In genomic region chr7:24972991-24973390, GRCh38 we compare ENCODE assay signal across 17 cellular contexts. TPM values are rescaled to one million over a fixed set of nuclear protein-coding genes. Genes with fewer than 3 reads are reported as not detected.
DNase-seq lines count a peak whose midpoint lies in the region; ATAC-seq and TF ChIP-seq lines count a peak whose summit lies in the region.
"Had no signal": no experiment of that assay in that cellular context is flagged by ENCODE, and none has a peak within 500 bp of the region (broad histone marks: within the 10 kb centered on the region; RNA-seq: fewer than 3 reads in every experiment).

No MANE protein-coding gene starts in this region.

- TF ChIP-seq POLR2A in breast epithelium (IDR thresholded peaks at IDR 0.05) = no peak

- H3K27me3 Mint-ChIP-seq in MCF 10A (ENCODE audit: insufficient read depth, unreplicated experiment) = no peaks in the 10 kb centered on the region
- no peaks in the 10 kb centered on the region for H3K27me3 Mint-ChIP-seq in activated T-helper 17 cell treated with anti-CD3 and anti-CD28 coated beads, Interleukin-2, amount 50 U/mL, for 72 hours
- H3K27me3 Mint-ChIP-seq: natural killer cell treated with Interleukin-12 subunit alpha and Interleukin-12 subunit beta and Interleukin-15 and Interleukin-18, amount 100 ng/mL, for 72 hours had no signal

- CTCF ChIA-PET in MCF 10A (lab: Yijun Ruan, JAX) = interaction anchor here (0.6 to 4.8 kb wide), 6 partner anchors 8 to 161 kb away, joined by 3 to 39 read pairs (median 5); partner anchors contain the start of gene OSBPL3

- BruUV-seq in MCF 10A (replicated peaks; lab: Mats Ljungman, UMichigan) = no TSS peak

- no peak overlapping the region for H3K27ac ChIP-seq in breast epithelium
- H3K27ac ChIP-seq: left ventricle myocardium inferior had no signal

- TF ChIP-seq CTCF in MCF 10A (IDR thresholded peaks at IDR 0.05; ENCODE audit: unreplicated experiment) = no peak
- TF ChIP-seq CTCF in breast epithelium (IDR thresholded peaks at IDR 0.05) = no peak
- TF ChIP-seq CTCF in fibroblast of pulmonary artery (IDR thresholded peaks at IDR 0.05; ENCODE audit: low read length, missing control alignments) = no peak

- peaks cover 9% of the 10 kb centered on the region for H3K9me3 Mint-ChIP-seq in MCF 10A (ENCODE audit: unreplicated experiment)
- H3K9me3 Mint-ChIP-seq in activated T-helper 17 cell treated with anti-CD3 and anti-CD28 coated beads, Interleukin-2, amount 50 U/mL, for 72 hours = no peaks in the 10 kb centered on the region
- H3K9me3 Mint-ChIP-seq: activated naive CD4-positive, alpha-beta T cell treated with anti-CD3 and anti-CD28 coated beads, Interleukin-2, amount 50 U/mL, for 72 hours; CD8-positive, alpha-beta T cell; natural killer cell treated with Interleukin-12 subunit alpha and Interleukin-12 subunit beta and Interleukin-15 and Interleukin-18, amount 100 ng/mL, for 72 hours had no signal

- peak overlapping the region; percentile 99 for H3K27ac Mint-ChIP-seq in MCF 10A (ENCODE audit: low read depth, unreplicated experiment)
- H3K27ac Mint-ChIP-seq in activated T-helper 17 cell treated with anti-CD3 and anti-CD28 coated beads, Interleukin-2, amount 50 U/mL, for 72 hours = no peak overlapping the region
- H3K27ac Mint-ChIP-seq: natural killer cell treated with Interleukin-12 subunit alpha and Interleukin-12 subunit beta and Interleukin-15 and Interleukin-18, amount 100 ng/mL, for 72 hours had no signal

- peak overlapping the region; percentile 36 for H3K4me3 Mint-ChIP-seq in MCF 10A (ENCODE audit: unreplicated experiment)
- peak overlapping the region; percentile 15 for H3K4me3 Mint-ChIP-seq in activated T-helper 17 cell treated with anti-CD3 and anti-CD28 coated beads, Interleukin-2, amount 50 U/mL, for 72 hours
- H3K4me3 Mint-ChIP-seq: CD8-positive, alpha-beta T cell had no signal

- H3K4me1 Mint-ChIP-seq in MCF 10A (ENCODE audit: insufficient read depth, unreplicated experiment) = peaks cover 55% of the 10 kb centered on the region
- H3K4me1 Mint-ChIP-seq in activated T-helper 17 cell treated with anti-CD3 and anti-CD28 coated beads, Interleukin-2, amount 50 U/mL, for 72 hours = peaks cover 69% of the 10 kb centered on the region

- H3K4me3 ChIP-seq in breast epithelium (no peak overlapping the region), fibroblast of pulmonary artery (replicated peaks; ENCODE audit: low read depth, low read length) (no peak overlapping the region)
- H3K4me3 ChIP-seq: left ventricle myocardium inferior had no signal

- POLR2A ChIA-PET in MCF 10A (lab: Yijun Ruan, JAX) = interaction anchor here (0.6 to 13.4 kb wide), 17 partner anchors 7 to 1722 kb away, joined by 3 to 161 read pairs (median 4); partner anchors contain the start of genes CYCS and OSBPL3

- ATAC-seq in activated T-helper 17 cell treated with anti-CD3 and anti-CD28 coated beads, Interleukin-2, amount 50 U/mL, for 72 hours (replicated peaks) = no peak
- ATAC-seq in HG02885 (IDR thresholded peaks at IDR 0.05; ENCODE audit: poor library complexity, unreplicated experiment) = no peak
- ATAC-seq in GM21528 (IDR thresholded peaks at IDR 0.05; ENCODE audit: low FRiP score, unreplicated experiment) = no peak
- ATAC-seq: activated naive CD4-positive, alpha-beta T cell treated with anti-CD3 and anti-CD28 coated beads, Interleukin-2, amount 50 U/mL, for 72 hours; CD8-positive, alpha-beta T cell; natural killer cell treated with Interleukin-12 subunit alpha and Interleukin-12 subunit beta and Interleukin-15 and Interleukin-18, amount 100 ng/mL, for 72 hours; Panc1 had no signal

- H3K36me3 Mint-ChIP-seq in MCF 10A (ENCODE audit: insufficient read depth, unreplicated experiment) = peaks cover 6% of the 10 kb centered on the region
- H3K36me3 Mint-ChIP-seq in activated T-helper 17 cell treated with anti-CD3 and anti-CD28 coated beads, Interleukin-2, amount 50 U/mL, for 72 hours (ENCODE audit: low read depth) = peaks cover 35% of the 10 kb centered on the region
- H3K36me3 Mint-ChIP-seq: CD8-positive, alpha-beta T cell; natural killer cell treated with Interleukin-12 subunit alpha and Interleukin-12 subunit beta and Interleukin-15 and Interleukin-18, amount 100 ng/mL, for 72 hours had no signal

- DNase-seq in MCF 10A (ENCODE audit: unreplicated experiment) (no peak), breast epithelium (ENCODE audit: low spot score in 2 of 2) (no peak), fibroblast of pulmonary artery (ENCODE audit: low read depth) (peak; percentile 46), NCI-H1092 treated with DMSO at 0.1 percent for 48 hours (lab: John Stamatoyannopoulos, UW) (no peak), NCI-H1436 (lab: John Stamatoyannopoulos, UW) (no peak)
- DNase-seq: activated CD4-positive, CD25-positive, alpha-beta regulatory T cell treated with anti-CD3 and anti-CD28 coated beads, Interleukin-2, amount 50 U/mL, for 72 hours; CD8-positive, alpha-beta T cell; left ventricle myocardium inferior; NCI-H187 treated with DMSO at 0.1 percent for 48 hours; NCI-H526; T-helper 1 cell had no signal

- no peaks in the 10 kb centered on the region for H3K4me1 ChIP-seq in breast epithelium

- no peaks in the 10 kb centered on the region for H3K9me3 ChIP-seq in breast epithelium
- H3K9me3 ChIP-seq: left ventricle myocardium inferior had no signal

- no peaks in the 10 kb centered on the region for H3K27me3 ChIP-seq in breast epithelium

- intact Hi-C loops in MCF 10A (cut with micrococcal nuclease) (loop anchor here (5.0 kb wide), 1 partner anchor 46 kb away; no protein-coding TSS in a partner anchor), breast epithelium (cut with DNase I; ENCODE audit: low total_unique reads) (no loop called here)

- H3K36me3 ChIP-seq in breast epithelium = no peaks in the 10 kb centered on the region
- H3K36me3 ChIP-seq: left ventricle myocardium inferior had no signal

RNA-seq across cellular contexts. Expression of gene OSBPL3, which starts 7.0 kb away (rescaled TPM):
- total RNA-seq in MCF 10A (2022) (33.8 and 35.7 TPM in 2 replicates), breast epithelium (10 to 100 TPM in 1 of 3 donors, 1 to 10 TPM in 2; 6.4 to 20.5 (median 8.5) TPM)
- 10 to 100 TPM; 57.6 to 70.6 TPM for total RNA-seq in activated T-helper 17 cell treated with anti-CD3 and anti-CD28 coated beads, Interleukin-2, amount 50 U/mL, for 72 hours
